24 cellular contexts compared by ENCODE assay signal in the genomic region with DNA sequence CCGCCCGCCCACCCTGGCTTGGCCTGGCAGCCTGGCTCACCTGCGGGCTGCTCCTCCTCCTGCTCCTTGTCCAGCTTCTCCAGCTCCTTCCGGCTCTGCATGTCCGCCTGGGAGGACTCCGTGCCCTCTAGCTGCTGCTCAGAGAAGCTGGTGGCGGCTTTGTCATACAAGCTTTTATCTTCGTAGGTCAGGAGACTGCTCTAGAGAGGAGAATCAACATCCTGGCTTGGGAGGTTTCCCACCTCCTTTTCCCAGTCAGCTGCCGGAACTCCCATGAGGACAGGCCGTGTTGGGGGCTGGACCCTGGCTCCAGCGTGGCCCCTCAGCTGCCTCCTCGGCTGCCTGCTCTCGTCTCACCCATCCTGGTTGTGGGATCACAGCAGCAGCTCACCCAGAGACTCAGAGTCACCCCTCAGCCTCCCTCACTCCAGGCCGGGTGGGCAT. TPM values are rescaled to one million over a fixed set of nuclear protein-coding genes. Genes with fewer than 3 reads are reported as not detected.
DNase-seq lines count a peak whose midpoint lies in the region; ATAC-seq and TF ChIP-seq lines count a peak whose summit lies in the region.
"Had no signal": no experiment of that assay in that cellular context is flagged by ENCODE, and none has a peak within 500 bp of the region (broad histone marks: within the 10 kb centered on the region; RNA-seq: fewer than 3 reads in every experiment).

No MANE protein-coding gene starts in this region.

- no peak overlapping the region for H3K4me3 Mint-ChIP-seq in H9
- H3K4me3 Mint-ChIP-seq in chondrocyte (ENCODE audit: unreplicated experiment) = no peak overlapping the region
- H3K4me3 Mint-ChIP-seq: B cell, HFFc6 had no signal

- H2AK5ac ChIP-seq in H9 (ENCODE audit: insufficient read length, low read length) = no peak overlapping the region

- H3K18ac ChIP-seq in H9 (ENCODE audit: insufficient read length, low read depth, low read length) = no peak overlapping the region

- H3K9ac ChIP-seq in H9 (ENCODE audit: extremely low read depth, insufficient read length, low read length) = no peak overlapping the region
- H3K9ac ChIP-seq: SK-N-SH had no signal

- H3K4ac ChIP-seq in H9 (ENCODE audit: low read depth, low read length) = no peak overlapping the region

- H4K5ac ChIP-seq in H9 (ENCODE audit: insufficient read length, low read depth, low read length) = no peak overlapping the region

- H3K23ac ChIP-seq in H9 (ENCODE audit: insufficient read length, low read depth, low read length) = no peak overlapping the region

- WGBS in H9 (ENCODE audit: extremely low coverage, insufficient read length, low lambda C conversion rate) = no CpG with 5 or more reads among the region's 14 CpGs
- 78% methylated on average over 7 of the region's 14 CpGs for WGBS in right lobe of liver (ENCODE audit: insufficient coverage, low coverage, low lambda C conversion rate, missing lambda C conversion rate)

- no peaks in the 10 kb centered on the region for H3K79me1 ChIP-seq in H9 (ENCODE audit: insufficient read depth, low read depth, low read length, poor library complexity, severe bottlenecking)

- H3K27ac ChIP-seq in H9 (ENCODE audit: insufficient read length, low read depth, low read length) (no peak overlapping the region), right lobe of liver (no peak overlapping the region)
- H3K27ac ChIP-seq: C4-2B had no signal

- H3K36me3 Mint-ChIP-seq in H9 (ENCODE audit: insufficient read depth in 1 of 3, low read depth in 3 of 3) (peaks cover 0 to 2% (median 1%) of the 10 kb centered on the region in 3 experiments; a peak in 1 of 7 replicates), chondrocyte (ENCODE audit: low read depth) (no peaks in the 10 kb centered on the region)

- no peak overlapping the region for H2BK5ac ChIP-seq in H9 (ENCODE audit: insufficient read length, low read length)

- no peak for TF ChIP-seq CTCF in H9 (conservative IDR thresholded peaks at IDR 0.05)
- no peak for TF ChIP-seq CTCF in chondrocyte (IDR thresholded peaks at IDR 0.05)
- no peak for TF ChIP-seq CTCF in right lobe of liver (IDR thresholded peaks at IDR 0.05)

- no peak overlapping the region for H4K91ac ChIP-seq in H9 (ENCODE audit: insufficient read length, low read depth, low read length)

- H2BK12ac ChIP-seq in H9 (ENCODE audit: insufficient read length, low read depth, low read length) = no peak overlapping the region

- H3K27ac Mint-ChIP-seq in H9 = no peak overlapping the region
- H3K27ac Mint-ChIP-seq in chondrocyte (ENCODE audit: unreplicated experiment) = no peak overlapping the region
- H3K27ac Mint-ChIP-seq: B cell, HFFc6 had no signal

- peaks cover 19 to 24% of the 10 kb centered on the region in 2 experiments for H3K4me1 Mint-ChIP-seq in H9
- H3K4me1 Mint-ChIP-seq in chondrocyte (ENCODE audit: low read depth) = peaks cover 6% of the 10 kb centered on the region
- H3K4me1 Mint-ChIP-seq: B cell; CD8-positive, alpha-beta memory T cell had no signal

- H3K4me1 ChIP-seq in H9 (ENCODE audit: insufficient read depth, low read length) = no peaks in the 10 kb centered on the region
- H3K4me1 ChIP-seq in right lobe of liver = no peaks in the 10 kb centered on the region

- no peak overlapping the region for H3K4me3 ChIP-seq in right lobe of liver
- H3K4me3 ChIP-seq: HAP-1, MG63 had no signal

- no peak overlapping the region for H2BK15ac ChIP-seq in H9 (ENCODE audit: low read depth, low read length)

- no peaks in the 10 kb centered on the region for H3K9me3 ChIP-seq in H9 (ENCODE audit: control insufficient read depth, low read depth, low read length)
- no peaks in the 10 kb centered on the region for H3K9me3 ChIP-seq in right lobe of liver
- H3K9me3 ChIP-seq: HAP-1, MG63, SK-N-SH had no signal

- no peaks in the 10 kb centered on the region for H3K36me3 ChIP-seq in right lobe of liver
- H3K36me3 ChIP-seq: HAP-1, MG63 had no signal

- intact Hi-C loops in right lobe of liver (cut with DNase I) = loop anchor here in 1 of 2 donors (5.0 kb wide), 1 partner anchor 87 kb away; no protein-coding TSS in a partner anchor

- no peak for TF ChIP-seq POLR2A in right lobe of liver (IDR thresholded peaks at IDR 0.05)

- DNase-seq in H9 = no peak
- peak; percentile 85 for DNase-seq in chondrocyte (ENCODE audit: low spot score)
- no peak for DNase-seq in right lobe of liver
- DNase-seq in activated CD4-positive, alpha-beta T cell treated with anti-CD3 and anti-CD28 coated beads for 4 hours = no peak
- no peak for DNase-seq in middle frontal gyrus (ENCODE audit: extremely low spot score, low spot score)
- DNase-seq in NCI-H69 (lab: John Stamatoyannopoulos, UW) = no peak
- DNase-seq: CD8-positive, alpha-beta memory T cell; DMS 273 treated with DMSO at 0.1 percent for 48 hours; DMS79; EL; HFFc6; IMR-90; KG1; MG63; NCI-H1105 treated with DMSO at 0.1 percent for 48 hours; NCI-H1930; NCI-H446 treated with DMSO at 0.1 percent for 48 hours; NCI-H526; SK-N-SH had no signal

- peaks cover 4 to 9% of the 10 kb centered on the region in 2 experiments; a peak in 4 of 5 replicates for H3K9me3 Mint-ChIP-seq in H9
- peaks cover 7% of the 10 kb centered on the region for H3K9me3 Mint-ChIP-seq in chondrocyte (ENCODE audit: low read depth)
- H3K9me3 Mint-ChIP-seq: HFFc6 had no signal

- no peaks in the 10 kb centered on the region for H4K20me1 ChIP-seq in H9 (ENCODE audit: control insufficient read depth, insufficient read depth, insufficient read length)

- ATAC-seq in right lobe of liver (peak in 3 of 4 donors; percentile 37 to 46 (median 39)), GM21526 (IDR thresholded peaks at IDR 0.05; ENCODE audit: low FRiP score, unreplicated experiment) (no peak)

- H3K56ac ChIP-seq in H9 (ENCODE audit: insufficient read length, low read depth, low read length) = no peak overlapping the region

- H3K27me3 ChIP-seq in H9 (ENCODE audit: insufficient read depth, low read length) (no peaks in the 10 kb centered on the region), right lobe of liver (no peaks in the 10 kb centered on the region)

- H3T11ph ChIP-seq in H9 (ENCODE audit: low read length) = no peak overlapping the region

- H2BK20ac ChIP-seq in H9 (ENCODE audit: low read depth, low read length, poor library complexity, severe bottlenecking) = no peak overlapping the region

- H3K23me2 ChIP-seq in H9 (ENCODE audit: insufficient read length, low read depth, low read length, poor library complexity, severe bottlenecking) = no peaks in the 10 kb centered on the region

- H3K27me3 Mint-ChIP-seq in H9 (ENCODE audit: low read depth) (peaks cover 8% of the 10 kb centered on the region), chondrocyte (ENCODE audit: low read depth) (peaks cover 21% of the 10 kb centered on the region)

- no peak overlapping the region for H4K8ac ChIP-seq in H9 (replicated peaks; ENCODE audit: insufficient read length, low read depth, low read length)

- H3K14ac ChIP-seq in H9 (ENCODE audit: insufficient read depth, low read length) = peak overlapping the region; percentile 17; the same call in 1 of the 2 replicates

- no peaks in the 10 kb centered on the region for H3K79me2 ChIP-seq in H9 (ENCODE audit: insufficient read depth, low read length)

- no peak overlapping the region for H2BK120ac ChIP-seq in H9 (ENCODE audit: low read depth, low read length, poor library complexity, severe bottlenecking)

- no peak overlapping the region for H2AFZ ChIP-seq in H9 (ENCODE audit: low read length)

- H3K4me2 ChIP-seq in H9 (ENCODE audit: insufficient read depth, insufficient read length, low read length) = no peak overlapping the region
- H3K4me2 ChIP-seq: SK-N-SH had no signal

RNA-seq across cellular contexts. Expression of a gene that starts 36.6 kb away (rescaled TPM):
- 9.6 and 11.3 TPM in 2 replicates for total RNA-seq in H9 (2021)
- 0.67 to 0.90 TPM (median 0.68 TPM) in 3 replicates for total RNA-seq in chondrocyte
- total RNA-seq in right lobe of liver = 10 to 100 TPM in 1 of 6 experiments, 1 to 10 TPM in 5; 2.3 to 13.2 (median 6.0) TPM

RNA-seq across cellular contexts. Expression of a gene that starts 40.6 kb away (rescaled TPM):
- total RNA-seq in H9 (2021) = 1.4 and 1.7 TPM in 2 replicates
- 2.1 to 2.3 TPM (median 2.1 TPM) in 3 replicates for total RNA-seq in chondrocyte
- 1 to 10 TPM in 1 of 6 experiments, under 1 TPM in 3, not detected in 2; 0.44 to 1.4 (median 0.58) TPM for total RNA-seq in right lobe of liver
- total RNA-seq: IMR-90 had no signal

RNA-seq across cellular contexts. Expression of a gene that starts 47.9 kb away (rescaled TPM):
- total RNA-seq in H9 (2021) (0.28 and 0.44 TPM in 2 replicates), chondrocyte (not detected in 3 replicates), right lobe of liver (1 to 10 TPM in 2 of 6 experiments, under 1 TPM in 3, not detected in 1; 0.16 to 3.5 (median 0.32) TPM)
- total RNA-seq: A673; B cell; CD8-positive, alpha-beta memory T cell; HFFc6; IMR-90 had no signal
